In genomic region chr11:76599041-76600013, GRCh38 we compare ENCODE assay signal across 11 cellular contexts.
DNase-seq lines count a peak whose midpoint lies in the region; ATAC-seq and TF ChIP-seq lines count a peak whose summit lies in the region.
"Had no signal": no experiment of that assay in that cellular context is flagged by ENCODE, and none has a peak within 500 bp of the region (broad histone marks: within the 10 kb centered on the region; RNA-seq: fewer than 3 reads in every experiment).

No MANE protein-coding gene starts in this region.

- no peaks in the 10 kb centered on the region for H3K79me2 ChIP-seq in OCI-LY7 (ENCODE audit: insufficient read depth, low read depth, low read length)

- H3K9me3 ChIP-seq in SJSA1 (replicated peaks), result no peaks in the 10 kb centered on the region
- H3K9me3 ChIP-seq in heart right ventricle, result peaks cover 0 to 3% (median 0%) of the 10 kb centered on the region in 11 donors
- H3K9me3 ChIP-seq in OCI-LY7 (ENCODE audit: low read length), result no peaks in the 10 kb centered on the region; the same call in 1 of the 2 replicates
- H3K9me3 ChIP-seq: gastrocnemius medialis, tibial nerve had no signal

- intact Hi-C loops in heart right ventricle (cut with DNase I) (loop anchor here in 8 of 10 donors (2.0 to 5.0 kb wide), 5 partner anchors 38 to 83 kb away; partner anchors contain the start of gene LRRC32 (in 2 of the 8)), OCI-LY7 (cut with micrococcal nuclease; ENCODE audit: unreplicated experiment) (no loop called here)

- H3K9me2 ChIP-seq in OCI-LY7 (ENCODE audit: insufficient read depth, low read length), result no peaks in the 10 kb centered on the region

- no TSS peak for BruUV-seq in OCI-LY7 (replicated peaks; lab: Mats Ljungman, UMichigan)

- ATAC-seq in heart right ventricle (peak in 2 of 8 donors; percentile 9 to 37), HG03571 (IDR thresholded peaks at IDR 0.05; ENCODE audit: unreplicated experiment) (no peak)

- CTCF ChIA-PET in OCI-LY7 (lab: Charles Lee; ENCODE audit: unreplicated experiment), result interaction anchor here (0.6 to 2.1 kb wide), 16 partner anchors 11 to 697 kb away, joined by 3 to 22 read pairs (median 5); no protein-coding TSS in a partner anchor

- no peak for TF ChIP-seq CTCF in heart right ventricle (IDR thresholded peaks at IDR 0.05)
- peak; percentile 11 for TF ChIP-seq CTCF in retinal pigment epithelial cell (conservative IDR thresholded peaks at IDR 0.05; ENCODE audit: low read depth, low read length)
- TF ChIP-seq CTCF in OCI-LY7 (conservative IDR thresholded peaks at IDR 0.05; ENCODE audit: low read length), result no peak

- H3K27me3 ChIP-seq in H7 (ENCODE audit: control insufficient read depth, insufficient read depth, low read length) (no peaks in the 10 kb centered on the region), SJSA1 (replicated peaks) (no peaks in the 10 kb centered on the region), heart right ventricle (no peaks in the 10 kb centered on the region)
- H3K27me3 ChIP-seq: gastrocnemius medialis, tibial nerve had no signal

- no peak overlapping the region for H3K4me2 ChIP-seq in OCI-LY7 (ENCODE audit: low read length)

- H2AFZ ChIP-seq in OCI-LY7 (ENCODE audit: low read length), result no peak overlapping the region

- POLR2A ChIA-PET in OCI-LY7 (lab: Charles Lee), result interaction anchor here (0.6 to 2.6 kb wide), 11 partner anchors 11 to 87 kb away, joined by 3 to 11 read pairs (median 5); partner anchors contain the start of gene LRRC32

- DNase-seq in H7 (peak; percentile 78), SJSA1 (ENCODE audit: low read depth in 1 of 2, low spot score in 2 of 2) (peak; percentile 88 to 90), heart right ventricle (peak; percentile 25 to 32), retinal pigment epithelial cell (ENCODE audit: low read depth) (no peak), caudate nucleus (lab: John Stamatoyannopoulos, UW) (no peak), HT-29 (ENCODE audit: low spot score) (no peak), OCI-LY7 (ENCODE audit: low spot score) (no peak)
- DNase-seq: activated naive CD8-positive, alpha-beta T cell treated with anti-CD3 and anti-CD28 coated beads, Interleukin-2, amount 10 ng/mL, durations not matched to agents 7 days and 5 days; gastrocnemius medialis had no signal

- H3K4me1 ChIP-seq in SJSA1 (replicated peaks) (peaks cover 23% of the 10 kb centered on the region), heart right ventricle (peaks cover 8 to 44% (median 31%) of the 10 kb centered on the region in 9 donors), OCI-LY7 (ENCODE audit: insufficient read depth, low read length, poor library complexity, severe bottlenecking) (peaks cover 11% of the 10 kb centered on the region)

- H3K27ac ChIP-seq in SJSA1, result peak overlapping the region; percentile 49
- H3K27ac ChIP-seq in heart right ventricle, result peak overlapping the region in 7 of 10 donors; percentile 21 to 60 (median 54)
- no peak overlapping the region for H3K27ac ChIP-seq in caudate nucleus (ENCODE audit: low read depth, low read length)
- H3K27ac ChIP-seq in OCI-LY7 (ENCODE audit: low read depth, low read length, poor library complexity, severe bottlenecking), result no peak overlapping the region
- H3K27ac ChIP-seq: gastrocnemius medialis, tibial nerve had no signal

- H3K4me3 ChIP-seq in H7 (ENCODE audit: insufficient read depth, low read depth, low read length) (no peak overlapping the region), SJSA1 (no peak overlapping the region), heart right ventricle (no peak overlapping the region), retinal pigment epithelial cell (ENCODE audit: low read length) (no peak overlapping the region), OCI-LY7 (ENCODE audit: low read depth, low read length, poor library complexity, severe bottlenecking) (no peak overlapping the region)
- H3K4me3 ChIP-seq: gastrocnemius medialis, tibial nerve had no signal

- no peaks in the 10 kb centered on the region for H3K36me3 ChIP-seq in H7 (replicated peaks; ENCODE audit: control insufficient read depth, insufficient read depth, low read length)
- no peaks in the 10 kb centered on the region for H3K36me3 ChIP-seq in SJSA1
- no peaks in the 10 kb centered on the region for H3K36me3 ChIP-seq in heart right ventricle
- H3K36me3 ChIP-seq in OCI-LY7 (ENCODE audit: insufficient read depth, low read length), result no peaks in the 10 kb centered on the region
- H3K36me3 ChIP-seq: gastrocnemius medialis, tibial nerve had no signal

- no peaks in the 10 kb centered on the region for H4K20me1 ChIP-seq in OCI-LY7 (ENCODE audit: insufficient read depth, low read length)

- WGBS in heart right ventricle, 2 donors, result 83 to 86% methylated on average over 18 of the region's 18 CpGs

Comparison
In these comparisons a context has a peak if more than half of its experiments do, and no peak if none do; other contexts are left out.
1. DNase-seq: peak in H7 (single experiment), SJSA1 (2 of 2) and heart right ventricle (2 of 2); none in retinal pigment epithelial cell (single experiment), caudate nucleus (0 of 61), HT-29 (single experiment) and OCI-LY7 (single experiment).
2. H3K27ac ChIP-seq: peak in SJSA1 (single experiment) and heart right ventricle (7 of 10); none in caudate nucleus (single experiment) and OCI-LY7 (single experiment).